ENCODE assay signal across 18 cellular contexts in the genomic region with DNA sequence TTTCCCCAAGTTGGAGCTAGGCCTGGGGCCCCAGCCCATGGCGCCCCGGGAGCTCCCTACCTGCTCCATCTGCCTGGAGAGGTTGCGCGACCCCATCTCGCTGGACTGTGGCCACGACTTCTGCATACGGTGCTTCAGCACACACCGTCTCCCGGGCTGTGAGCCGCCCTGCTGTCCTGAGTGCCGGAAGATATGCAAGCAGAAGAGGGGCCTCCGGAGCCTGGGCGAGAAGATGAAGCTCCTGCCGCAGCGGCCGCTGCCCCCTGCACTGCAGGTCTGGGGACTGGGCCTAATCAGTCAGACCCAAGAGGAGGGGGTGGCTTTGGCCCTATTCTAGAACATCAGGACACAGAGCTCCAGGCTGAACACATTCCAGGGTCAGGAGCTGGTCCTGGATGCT. TPM values are rescaled to one million over a fixed set of nuclear protein-coding genes. Genes with fewer than 3 reads are reported as not detected.
A peak's percentile ranks its signal among the peaks of the same experiment; 100 is the strongest.
DNase-seq lines count a peak whose midpoint lies in the region; ATAC-seq, FAIRE-seq and TF ChIP-seq lines count a peak whose summit lies in the region.
"Had no signal": no experiment of that assay in that cellular context is flagged by ENCODE, and none has a peak within 500 bp of the region (broad histone marks: within the 10 kb centered on the region; RNA-seq: fewer than 3 reads in every experiment).

No MANE protein-coding gene starts in this region.

- no peak for TF ChIP-seq POLR2A in transverse colon (IDR thresholded peaks at IDR 0.05)

- WGBS in transverse colon (ENCODE audit: low coverage in 1 of 2), 2 donors: 90% methylated on average over 16 of the region's 16 CpGs; no CpG with 5 or more reads in 1 of the 2 donors

- H3K36me3 ChIP-seq in transverse colon: no peaks in the 10 kb centered on the region
- H3K36me3 ChIP-seq: BLaER1 treated with 17β-estradiol and CSF1 and Interleukin-3, amounts not matched to agents 10 nM and 100 nM had no signal

- intact Hi-C loops in transverse colon (cut with DNase I; ENCODE audit: low total_unique reads): no loop called here

- no peaks in the 10 kb centered on the region for H3K9me3 ChIP-seq in transverse colon
- H3K9me3 ChIP-seq: BLaER1 treated with 17β-estradiol and CSF1 and Interleukin-3, amounts not matched to agents 10 nM and 100 nM had no signal

- in situ Hi-C loops in transverse colon (cut with MboI; ENCODE audit: low pct_ligation_motif_present in 1 of 4, low pct_unique_long_range_greater_than_20kb in 1 of 4, low sequenced_read_pairs in 3 of 4): no loop called here

- no peak for TF ChIP-seq EP300 in transverse colon (IDR thresholded peaks at IDR 0.05; ENCODE audit: low read depth)

- H3K27me3 ChIP-seq in transverse colon: no peaks in the 10 kb centered on the region
- H3K27me3 ChIP-seq: BLaER1 treated with 17β-estradiol and CSF1 and Interleukin-3, amounts not matched to agents 10 nM and 100 nM had no signal

- FAIRE-seq in HTR-8/SVneo (lab: Jason Lieb, UNC): peak; percentile 38
- FAIRE-seq: GM12878, H54 had no signal

- H3K4me3 ChIP-seq in transverse colon: no peak overlapping the region
- H3K4me3 ChIP-seq: BLaER1 treated with 17β-estradiol and CSF1 and Interleukin-3, amounts not matched to agents 10 nM and 100 nM; GM12878; GM23338 had no signal

- ATAC-seq in left lobe of liver (no peak), GM19467 (IDR thresholded peaks at IDR 0.05; ENCODE audit: unreplicated experiment) (no peak)
- ATAC-seq: CD8-positive, alpha-beta T cell; GM12878 had no signal

- peaks cover 0 to 12% (median 0%) of the 10 kb centered on the region in 4 donors for H3K4me1 ChIP-seq in transverse colon
- H3K4me1 ChIP-seq: BLaER1 treated with 17β-estradiol and CSF1 and Interleukin-3, amounts not matched to agents 10 nM and 100 nM had no signal

- DNase-seq in HTR-8/SVneo (ENCODE audit: insufficient read length, low spot score): no peak
- peak in 1 of 61 donors; percentile 19 for DNase-seq in caudate nucleus (lab: John Stamatoyannopoulos, UW)
- DNase-seq in left lobe of liver (ENCODE audit: low spot score): peak; percentile 37
- no peak for DNase-seq in NCI-H446 (lab: John Stamatoyannopoulos, UW)
- DNase-seq in transverse colon: no peak
- DNase-seq: Calu3; CD8-positive, alpha-beta T cell; DMS79 treated with DMSO at 0.1 percent for 48 hours; HCEC 1CT had no signal

- H3K27ac ChIP-seq in caudate nucleus (ENCODE audit: low read depth, low read length) (peak overlapping the region; percentile 82), temporal lobe (ENCODE audit: low read depth, low read length) (peak overlapping the region; percentile 7), transverse colon (no peak overlapping the region)
- H3K27ac ChIP-seq: BLaER1 treated with 17β-estradiol and CSF1 and Interleukin-3, amounts not matched to agents 10 nM and 100 nM had no signal

- no peak for TF ChIP-seq CTCF in transverse colon (IDR thresholded peaks at IDR 0.05)

RNA-seq across cellular contexts. Expression of gene RNF112, which starts 1.5 kb away (rescaled TPM):
- 0.45 TPM for total RNA-seq in left lobe of liver
- total RNA-seq in temporal lobe: 21.6 TPM
- total RNA-seq in transverse colon: 1 to 10 TPM; 2.2 to 7.2 (median 3.9) TPM
- total RNA-seq: A172, GM12878, HT-29 had no signal

RNA-seq across cellular contexts. Expression of gene MFAP4, which starts 25.5 kb away (rescaled TPM):
- total RNA-seq in left lobe of liver (2.8 TPM), temporal lobe (2.0 TPM), transverse colon (10 to 100 TPM; 39.7 to 67.3 (median 51.5) TPM)
- total RNA-seq: A172; B cell; Calu3; CD8-positive, alpha-beta T cell; HT-29 had no signal

RNA-seq across cellular contexts. Expression of gene MAPK7, which starts 34.2 kb away (rescaled TPM):
- total RNA-seq in left lobe of liver: 7.7 TPM
- 18.2 TPM for total RNA-seq in temporal lobe
- total RNA-seq in transverse colon: 100 to 1,000 TPM in 1 of 4 donors, 10 to 100 TPM in 3; 15.3 to 112 (median 48.3) TPM

RNA-seq across cellular contexts. Expression of gene B9D1, which starts 50.0 kb away (rescaled TPM):
- total RNA-seq in left lobe of liver: 3.0 TPM
- 7.9 TPM for total RNA-seq in temporal lobe
- 10 to 100 TPM in 2 of 4 donors, 1 to 10 TPM in 2; 6.0 to 17.6 (median 9.5) TPM for total RNA-seq in transverse colon

Comparison
In these comparisons a context has a peak if more than half of its experiments do, and no peak if none do; other contexts are left out.
1. H3K27ac ChIP-seq: peak in caudate nucleus (single experiment) and temporal lobe (single experiment); none in transverse colon (0 of 4).
2. RNA of gene MFAP4, which starts 25.5 kb away (total RNA-seq): 39.7 to 67.3 TPM in transverse colon; 2.8 TPM in left lobe of liver (single experiment) and 2.0 TPM in temporal lobe (single experiment); every median in the first group is over 10 times any median in the second.